14 cellular contexts compared by ENCODE assay signal in the genomic region with DNA sequence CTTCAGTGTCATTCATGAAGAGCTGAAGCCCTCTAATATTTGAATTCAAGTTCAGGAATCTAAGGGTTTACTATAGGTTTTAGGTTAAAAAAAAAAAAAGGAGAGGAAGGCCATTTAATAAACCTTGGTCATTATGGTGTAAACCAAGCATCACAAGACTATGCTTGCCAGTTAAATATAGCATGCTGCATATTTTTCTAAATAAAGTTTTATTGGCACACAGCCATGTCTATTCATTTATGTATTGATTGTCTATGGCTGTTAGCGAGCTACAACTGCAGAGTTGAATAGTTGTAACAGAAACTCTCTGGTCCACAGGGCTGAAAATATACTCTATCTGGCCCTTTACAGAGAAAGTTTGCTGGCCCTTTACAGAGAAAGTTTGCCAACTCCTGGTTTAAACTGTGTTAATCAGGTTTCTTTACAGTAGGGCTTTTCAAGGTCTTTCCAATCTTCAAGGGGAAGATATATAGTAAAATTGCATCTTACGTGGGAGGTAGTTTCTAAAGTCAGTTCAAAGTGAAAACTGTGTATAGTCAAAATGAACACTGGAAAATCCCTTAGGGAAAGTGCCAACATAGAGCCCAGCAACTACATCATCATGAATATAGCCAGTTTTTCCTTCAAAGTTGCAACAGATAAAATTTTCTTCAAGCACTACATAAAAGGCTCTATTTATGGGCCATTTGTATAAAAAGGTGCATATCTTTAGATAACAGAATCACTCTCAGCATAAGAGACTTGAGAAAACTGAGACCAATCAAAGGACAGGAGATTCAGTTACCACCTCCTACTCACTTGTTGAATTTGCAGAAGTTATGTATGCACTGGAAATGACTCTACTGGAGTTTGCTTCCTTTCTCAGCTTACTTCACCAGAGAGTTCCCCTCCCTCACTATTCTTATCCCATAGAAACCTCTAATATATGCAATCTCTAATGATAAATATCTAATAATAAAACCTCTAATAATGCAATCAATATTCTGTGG. TPM values are rescaled to one million over a fixed set of nuclear protein-coding genes. Genes with fewer than 3 reads are reported as not detected.
DNase-seq lines count a peak whose midpoint lies in the region; ATAC-seq, FAIRE-seq and TF ChIP-seq lines count a peak whose summit lies in the region.
"Had no signal": no experiment of that assay in that cellular context is flagged by ENCODE, and none has a peak within 500 bp of the region (broad histone marks: within the 10 kb centered on the region; RNA-seq: fewer than 3 reads in every experiment).

No MANE protein-coding gene starts in this region.

- TF ChIP-seq CTCF in GM06990 (IDR thresholded peaks at IDR 0.05; ENCODE audit: insufficient read depth, low read length, poor library complexity, severe bottlenecking), result no peak
- no peak for TF ChIP-seq CTCF in endodermal cell (conservative IDR thresholded peaks at IDR 0.05)

- no peak for FAIRE-seq in RCC 7860 (lab: Jason Lieb, UNC)
- FAIRE-seq: pancreas had no signal

- H3K36me3 ChIP-seq in GM06990 (ENCODE audit: control insufficient read depth, insufficient read depth, low read length) (no peaks in the 10 kb centered on the region), endodermal cell (ENCODE audit: control insufficient read depth, insufficient read depth, low read length) (no peaks in the 10 kb centered on the region)
- H3K36me3 ChIP-seq: pancreas had no signal

- DNase-seq in GM06990 (ENCODE audit: extremely low read depth, insufficient read length) (peak; percentile 32), endodermal cell (no peak), RCC 7860 (ENCODE audit: low spot score) (no peak), T-helper 2 cell (no peak)
- DNase-seq: activated CD4-positive, alpha-beta T cell treated with anti-CD3 and anti-CD28 coated beads, Interleukin-2, amount 10 ng/mL, durations not matched to agents 7 days and 5 days; BE2C; effector CD4-positive, alpha-beta T cell; pancreas had no signal

- H3K9me3 Mint-ChIP-seq in endodermal cell, result no peaks in the 10 kb centered on the region
- H3K9me3 Mint-ChIP-seq: activated CD4-positive, alpha-beta T cell treated with anti-CD3 and anti-CD28 coated beads, Interleukin-2, amount 10 ng/mL, durations not matched to agents 7 days and 5 days had no signal

- no peaks in the 10 kb centered on the region for H3K9me3 ChIP-seq in endodermal cell (ENCODE audit: control insufficient read depth, low read length)
- H3K9me3 ChIP-seq: BE2C, pancreas had no signal

- H3K4me3 ChIP-seq in GM06990 (replicated peaks; ENCODE audit: low read depth, low read length) (no peak overlapping the region), endodermal cell (ENCODE audit: low read length) (no peak overlapping the region)
- H3K4me3 ChIP-seq: lung, pancreas, SK-N-MC had no signal

- no peak overlapping the region for H3K27ac Mint-ChIP-seq in endodermal cell
- H3K27ac Mint-ChIP-seq: activated CD4-positive, alpha-beta T cell treated with anti-CD3 and anti-CD28 coated beads, Interleukin-2, amount 10 ng/mL, durations not matched to agents 7 days and 5 days had no signal

- H3K4me1 ChIP-seq in endodermal cell (ENCODE audit: control insufficient read depth, insufficient read depth, low read length), result no peaks in the 10 kb centered on the region

- no peak overlapping the region for H3K4me3 Mint-ChIP-seq in endodermal cell
- H3K4me3 Mint-ChIP-seq: activated CD4-positive, alpha-beta T cell treated with anti-CD3 and anti-CD28 coated beads, Interleukin-2, amount 10 ng/mL, durations not matched to agents 7 days and 5 days had no signal

- peaks cover 3% of the 10 kb centered on the region for H3K4me1 Mint-ChIP-seq in endodermal cell

- H3K36me3 Mint-ChIP-seq in endodermal cell (ENCODE audit: low read depth), result no peaks in the 10 kb centered on the region

- H3K27ac ChIP-seq in endodermal cell (ENCODE audit: low read depth, low read length), result no peak overlapping the region
- H3K27ac ChIP-seq: pancreas, SK-N-MC had no signal

- no peaks in the 10 kb centered on the region; the same call in 1 of the 2 replicates for H3K27me3 ChIP-seq in GM06990 (replicated peaks; ENCODE audit: control insufficient read depth, insufficient read depth, low read length)
- H3K27me3 ChIP-seq in endodermal cell (ENCODE audit: control insufficient read depth, insufficient read depth, low read length, poor library complexity, severe bottlenecking), result peaks cover 39% of the 10 kb centered on the region
- H3K27me3 ChIP-seq: BE2C, pancreas had no signal

- 84% methylated on average over 2 of the region's 2 CpGs; no CpG with 5 or more reads in 1 of the 2 experiments for WGBS in endodermal cell (ENCODE audit: insufficient coverage in 1 of 2, insufficient read length in 1 of 2), 2 experiments

- peak; percentile 62 for ATAC-seq in GM18870 (IDR thresholded peaks at IDR 0.05; ENCODE audit: unreplicated experiment)
- peak; percentile 67 for ATAC-seq in HG02642 (IDR thresholded peaks at IDR 0.05; ENCODE audit: poor library complexity, unreplicated experiment)
- ATAC-seq in HG03520 (IDR thresholded peaks at IDR 0.05; ENCODE audit: unreplicated experiment), result peak; percentile 66
- no peak for ATAC-seq in GM19467 (IDR thresholded peaks at IDR 0.05; ENCODE audit: unreplicated experiment)
- ATAC-seq: pancreas had no signal

- H3K9ac ChIP-seq in endodermal cell (ENCODE audit: extremely low read depth, low read length, poor library complexity, severe bottlenecking), result no peak overlapping the region

- peaks cover 38% of the 10 kb centered on the region for H3K27me3 Mint-ChIP-seq in endodermal cell (ENCODE audit: insufficient read depth)

RNA-seq across cellular contexts. Expression of a gene that starts 49.7 kb away (rescaled TPM):
- total RNA-seq in endodermal cell, result 1 to 10 TPM; 2.1 to 2.2 TPM
- polyA plus RNA-seq in endodermal cell (2013, experiment 1 of 2), result 22.2 TPM
- polyA plus RNA-seq in endodermal cell (2013, experiment 2 of 2), result 25.4 TPM
